8 cellular contexts compared by ENCODE assay signal in genomic region chr7:43590862-43591550, GRCh38. TPM values are rescaled to one million over a fixed set of nuclear protein-coding genes. Genes with fewer than 3 reads are reported as not detected.
DNase-seq lines count a peak whose midpoint lies in the region; ATAC-seq lines count a peak whose summit lies in the region.

No MANE protein-coding gene starts in this region.

- peaks cover 58% of the 10 kb centered on the region for H3K4me1 Mint-ChIP-seq in activated T-helper 17 cell treated with anti-CD3 and anti-CD28 coated beads, Interleukin-2, amount 50 U/mL, for 72 hours

- peaks cover 47% of the 10 kb centered on the region for H3K36me3 Mint-ChIP-seq in activated T-helper 17 cell treated with anti-CD3 and anti-CD28 coated beads, Interleukin-2, amount 50 U/mL, for 72 hours (ENCODE audit: low read depth)

- peak overlapping the region; percentile 64 for H3K27ac Mint-ChIP-seq in activated T-helper 17 cell treated with anti-CD3 and anti-CD28 coated beads, Interleukin-2, amount 50 U/mL, for 72 hours

- ATAC-seq in GM19324 (IDR thresholded peaks at IDR 0.05; ENCODE audit: low FRiP score, unreplicated experiment): peak; percentile 44
- peak; percentile 76 for ATAC-seq in HG03139 (IDR thresholded peaks at IDR 0.05; ENCODE audit: unreplicated experiment)
- ATAC-seq in activated T-helper 17 cell treated with anti-CD3 and anti-CD28 coated beads, Interleukin-2, amount 50 U/mL, for 72 hours (replicated peaks): peak; percentile 76

- H3K9me3 Mint-ChIP-seq in activated T-helper 17 cell treated with anti-CD3 and anti-CD28 coated beads, Interleukin-2, amount 50 U/mL, for 72 hours: no peaks in the 10 kb centered on the region

- H3K27me3 Mint-ChIP-seq in activated T-helper 17 cell treated with anti-CD3 and anti-CD28 coated beads, Interleukin-2, amount 50 U/mL, for 72 hours: no peaks in the 10 kb centered on the region

- DNase-seq in CD1c-positive myeloid dendritic cell (ENCODE audit: extremely low spot score) (peak; percentile 58), nucleus accumbens (lab: John Stamatoyannopoulos, UW) (no peak), NCI-H1436 treated with DMSO at 0.1 percent for 48 hours (lab: John Stamatoyannopoulos, UW) (no peak), DMS79 (lab: John Stamatoyannopoulos, UW) (no peak), DMS53 treated with DMSO at 0.1 percent for 48 hours (lab: John Stamatoyannopoulos, UW; ENCODE audit: unreplicated experiment) (no peak)

- H3K4me3 Mint-ChIP-seq in activated T-helper 17 cell treated with anti-CD3 and anti-CD28 coated beads, Interleukin-2, amount 50 U/mL, for 72 hours: peak overlapping the region; percentile 57

RNA-seq across cellular contexts. Expression of gene STK17A, which starts 8.1 kb away (rescaled TPM):
- total RNA-seq in activated T-helper 17 cell treated with anti-CD3 and anti-CD28 coated beads, Interleukin-2, amount 50 U/mL, for 72 hours: 10 to 100 TPM; 47.6 to 71.7 TPM
